10 cellular contexts compared by ENCODE assay signal in genomic region chr14:55272922-55273321, GRCh38. TPM values are rescaled to one million over a fixed set of nuclear protein-coding genes. Genes with fewer than 3 reads are reported as not detected.
DNase-seq lines count a peak whose midpoint lies in the region; ATAC-seq lines count a peak whose summit lies in the region.
"Had no signal": no experiment of that assay in that cellular context is flagged by ENCODE, and none has a peak within 500 bp of the region (broad histone marks: within the 10 kb centered on the region; RNA-seq: fewer than 3 reads in every experiment).

No MANE protein-coding gene starts in this region.

- no peak for ATAC-seq in activated T-cell treated with anti-CD3 and anti-CD28 coated beads, Interleukin-2, amount 50 U/mL, for 72 hours (replicated peaks in 1 of 2)
- no peak for ATAC-seq in activated CD8-positive, alpha-beta T cell treated with anti-CD3 and anti-CD28 coated beads, Interleukin-2, amount 10 ng/mL, durations not matched to agents 7 days and 5 days
- ATAC-seq in activated CD4-positive, CD25-positive, alpha-beta regulatory T cell treated with anti-CD3 and anti-CD28 coated beads, Interleukin-2, amount 50 U/mL, for 24 hours, result no peak

- no peaks in the 10 kb centered on the region for H3K9me3 Mint-ChIP-seq in activated T-cell treated with anti-CD3 and anti-CD28 coated beads, Interleukin-2, amount 50 U/mL, for 72 hours
- no peaks in the 10 kb centered on the region for H3K9me3 Mint-ChIP-seq in activated CD8-positive, alpha-beta T cell treated with anti-CD3 and anti-CD28 coated beads, Interleukin-2, amount 10 ng/mL, durations not matched to agents 7 days and 5 days (ENCODE audit: insufficient read depth)

- peaks cover 64% of the 10 kb centered on the region for H3K4me1 Mint-ChIP-seq in activated T-cell treated with anti-CD3 and anti-CD28 coated beads, Interleukin-2, amount 50 U/mL, for 72 hours (ENCODE audit: low read depth)
- H3K4me1 Mint-ChIP-seq in activated CD8-positive, alpha-beta T cell treated with anti-CD3 and anti-CD28 coated beads, Interleukin-2, amount 10 ng/mL, durations not matched to agents 7 days and 5 days (ENCODE audit: low read depth), result peaks cover 54% of the 10 kb centered on the region

- H3K27me3 Mint-ChIP-seq in activated T-cell treated with anti-CD3 and anti-CD28 coated beads, Interleukin-2, amount 50 U/mL, for 72 hours (ENCODE audit: low read depth), result no peaks in the 10 kb centered on the region
- no peaks in the 10 kb centered on the region for H3K27me3 Mint-ChIP-seq in activated CD8-positive, alpha-beta T cell treated with anti-CD3 and anti-CD28 coated beads, Interleukin-2, amount 10 ng/mL, durations not matched to agents 7 days and 5 days (ENCODE audit: low read depth)

- H3K4me3 Mint-ChIP-seq in activated T-cell treated with anti-CD3 and anti-CD28 coated beads, Interleukin-2, amount 50 U/mL, for 72 hours, result peak overlapping the region; percentile 88 to 98
- peak overlapping the region; percentile 90 for H3K4me3 Mint-ChIP-seq in activated CD8-positive, alpha-beta T cell treated with anti-CD3 and anti-CD28 coated beads, Interleukin-2, amount 10 ng/mL, durations not matched to agents 7 days and 5 days

- POLR2A ChIA-PET in activated CD8-positive, alpha-beta T cell treated with anti-CD3 and anti-CD28 coated beads, Interleukin-2, amount 10 ng/mL, durations not matched to agents 7 days and 5 days (lab: Charles Lee), result interaction anchor here (0.6 to 0.9 kb wide), 2 partner anchors 100 to 142 kb away, joined by 3 to 4 read pairs; no protein-coding TSS in a partner anchor

- CTCF ChIA-PET in activated CD8-positive, alpha-beta T cell treated with anti-CD3 and anti-CD28 coated beads, Interleukin-2, amount 10 ng/mL, durations not matched to agents 7 days and 5 days (lab: Charles Lee), result interaction anchor here (0.9 to 4.8 kb wide), 12 partner anchors 30 to 155 kb away, joined by 3 to 121 read pairs (median 4); no protein-coding TSS in a partner anchor

- peak overlapping the region; percentile 95 for H3K27ac Mint-ChIP-seq in activated T-cell treated with anti-CD3 and anti-CD28 coated beads, Interleukin-2, amount 50 U/mL, for 72 hours
- peak overlapping the region; percentile 5 for H3K27ac Mint-ChIP-seq in activated CD8-positive, alpha-beta T cell treated with anti-CD3 and anti-CD28 coated beads, Interleukin-2, amount 10 ng/mL, durations not matched to agents 7 days and 5 days

- peak overlapping the region; percentile 30 for H3K27ac ChIP-seq in temporal lobe (ENCODE audit: low read depth, low read length)

- peaks cover 3 to 5% of the 10 kb centered on the region in 2 donors for H3K36me3 Mint-ChIP-seq in activated T-cell treated with anti-CD3 and anti-CD28 coated beads, Interleukin-2, amount 50 U/mL, for 72 hours (ENCODE audit: insufficient read depth in 2 of 2)
- H3K36me3 Mint-ChIP-seq in activated CD8-positive, alpha-beta T cell treated with anti-CD3 and anti-CD28 coated beads, Interleukin-2, amount 10 ng/mL, durations not matched to agents 7 days and 5 days (ENCODE audit: low read depth), result peaks cover 8% of the 10 kb centered on the region

- DNase-seq in activated T-cell treated with anti-CD3 and anti-CD28 coated beads, Interleukin-2, amount 50 U/mL, for 72 hours, result no peak
- DNase-seq in activated T-cell treated with anti-CD3 and anti-CD28 coated beads, Interleukin-2, amount 50 U/mL, for 48 hours, result no peak
- no peak for DNase-seq in activated CD8-positive, alpha-beta T cell treated with anti-CD3 and anti-CD28 coated beads, Interleukin-2, amount 10 ng/mL, durations not matched to agents 7 days and 5 days
- DNase-seq in iris pigment epithelial cell (ENCODE audit: low read depth), result peak; percentile 12
- no peak for DNase-seq in DMS79 treated with DMSO at 0.1 percent for 48 hours (lab: John Stamatoyannopoulos, UW)
- no peak for DNase-seq in NCI-H524 (lab: John Stamatoyannopoulos, UW)
- DNase-seq: amygdala, NCI-H510A had no signal

RNA-seq across cellular contexts. Expression of gene FBXO34, which starts 1.7 kb away (rescaled TPM):
- total RNA-seq in activated T-cell treated with anti-CD3 and anti-CD28 coated beads, Interleukin-2, amount 50 U/mL, for 72 hours, result 10 to 100 TPM; 28.8 to 29.9 TPM
- 10 to 100 TPM; 17.4 to 18.3 TPM for total RNA-seq in activated CD8-positive, alpha-beta T cell treated with anti-CD3 and anti-CD28 coated beads, Interleukin-2, amount 10 ng/mL, durations not matched to agents 7 days and 5 days
- total RNA-seq in temporal lobe, result 29.0 TPM
